ENCODE assay signal across 26 cellular contexts in genomic region chr3:2300938-2301337, GRCh38.
DNase-seq lines count a peak whose midpoint lies in the region; ATAC-seq, FAIRE-seq and TF ChIP-seq lines count a peak whose summit lies in the region.
"Had no signal": no experiment of that assay in that cellular context is flagged by ENCODE, and none has a peak within 500 bp of the region (broad histone marks: within the 10 kb centered on the region; RNA-seq: fewer than 3 reads in every experiment).

No MANE protein-coding gene starts in this region.

- FAIRE-seq in D721Med (lab: Jason Lieb, UNC): peak; percentile 91
- FAIRE-seq: A204.1, GM12878, GM12892, GM18507 had no signal

- no peak for TF ChIP-seq CTCF in D721Med (IDR thresholded peaks at IDR 0.05; ENCODE audit: insufficient read depth, missing control alignments)
- no peak for TF ChIP-seq CTCF in tibial artery (IDR thresholded peaks at IDR 0.05)

- H3K4me1 ChIP-seq in tibial artery: no peaks in the 10 kb centered on the region
- H3K4me1 ChIP-seq: BE2C, BLaER1 had no signal

- no peak overlapping the region for H3K4me3 ChIP-seq in tibial artery
- H3K4me3 ChIP-seq: BLaER1, GM12878 had no signal

- no peak for ATAC-seq in left colon
- ATAC-seq: GM12878 had no signal

- intact Hi-C loops in tibial artery (cut with DNase I; ENCODE audit: low total_unique reads) (no loop called here), left colon (cut with DNase I, micrococcal nuclease) (no loop called here)

- DNase-seq in D341Med (ENCODE audit: low spot score): peak; percentile 28
- DNase-seq in D721Med (ENCODE audit: insufficient read length, low spot score): no peak
- DNase-seq in NCI-H82 treated with DMSO at 0.1 percent for 48 hours (lab: John Stamatoyannopoulos, UW; ENCODE audit: unreplicated experiment): peak; percentile 6
- DNase-seq in tibial artery: no peak
- DNase-seq in left colon: no peak
- DNase-seq in T-helper 9 cell: no peak
- DNase-seq: 8988T; ACHN; BE2C; C1 segment of cervical spinal cord; CD4-positive, alpha-beta memory T cell; CD4-positive, CD25-positive, alpha-beta regulatory T cell; CD8-positive, alpha-beta memory T cell; COR-L47; DMS 273 treated with DMSO at 0.1 percent for 48 hours; DMS153; DMS53; DMS79; DND-41; EL; GDM1 had no signal

- no peaks in the 10 kb centered on the region for H3K36me3 ChIP-seq in tibial artery
- H3K36me3 ChIP-seq: BE2C, BLaER1 had no signal

- no peaks in the 10 kb centered on the region for H3K27me3 ChIP-seq in tibial artery
- H3K27me3 ChIP-seq: BE2C, BLaER1 had no signal

- H3K9me3 ChIP-seq in tibial artery: no peaks in the 10 kb centered on the region
- H3K9me3 ChIP-seq: BE2C, BLaER1 had no signal

- H3K27ac ChIP-seq in tibial artery: no peak overlapping the region
- H3K27ac ChIP-seq: BLaER1 had no signal

Comparison
In these comparisons a context has a peak if more than half of its experiments do, and no peak if none do; other contexts are left out.
1. DNase-seq: peak in D341Med (single experiment) and NCI-H82 treated with DMSO at 0.1 percent for 48 hours (single experiment); none in D721Med (single experiment), tibial artery (0 of 2), left colon (0 of 2) and T-helper 9 cell (single experiment).